Comparison of ENCODE assay signal across 8 cellular contexts in genomic region chr1:206464456-206464964, GRCh38. TPM values are rescaled to one million over a fixed set of nuclear protein-coding genes. Genes with fewer than 3 reads are reported as not detected.
A peak's percentile ranks its signal among the peaks of the same experiment; 100 is the strongest.
DNase-seq lines count a peak whose midpoint lies in the region; ATAC-seq and TF ChIP-seq lines count a peak whose summit lies in the region.

No MANE protein-coding gene starts in this region.

- no peak for TF ChIP-seq CTCF in AG04449 (IDR thresholded peaks at IDR 0.05; ENCODE audit: insufficient read depth, low read length, missing control alignments)
- no peak for TF ChIP-seq CTCF in GM12865 (IDR thresholded peaks at IDR 0.05; ENCODE audit: insufficient read depth, low read depth, low read length, missing control alignments)
- no peak for TF ChIP-seq CTCF in adrenal gland (IDR thresholded peaks at IDR 0.05)
- TF ChIP-seq CTCF in hepatocyte (IDR thresholded peaks at IDR 0.05; ENCODE audit: poor library complexity): no peak

- H3K9me3 ChIP-seq in adrenal gland (replicated peaks in 1 of 3) (no peaks in the 10 kb centered on the region), hepatocyte (ENCODE audit: low read depth) (no peaks in the 10 kb centered on the region)

- no peaks in the 10 kb centered on the region for H3K9me2 ChIP-seq in hepatocyte (replicated peaks; ENCODE audit: insufficient read depth)

- no peak for ATAC-seq in GM21825 (IDR thresholded peaks at IDR 0.05; ENCODE audit: unreplicated experiment)
- no peak for ATAC-seq in GM18520 (IDR thresholded peaks at IDR 0.05; ENCODE audit: unreplicated experiment)
- ATAC-seq in HG03139 (IDR thresholded peaks at IDR 0.05; ENCODE audit: unreplicated experiment): no peak

- 40 to 62% (median 45%) methylated on average over 4 of the region's 4 CpGs for WGBS in adrenal gland, 4 donors
- WGBS in hepatocyte (ENCODE audit: low lambda C conversion rate, missing lambda C conversion rate): 91% methylated on average over 4 of the region's 4 CpGs

- H2AFZ ChIP-seq in hepatocyte: no peak overlapping the region

- H3K27ac ChIP-seq in adrenal gland: peak overlapping the region in 3 of 5 donors; percentile 11 to 64 (median 63)
- no peak overlapping the region for H3K27ac ChIP-seq in hepatocyte

- TF ChIP-seq POLR2A in adrenal gland (IDR thresholded peaks at IDR 0.05): no peak

- H3K79me2 ChIP-seq in hepatocyte: no peaks in the 10 kb centered on the region

- H3K4me3 ChIP-seq in AG04449 (ENCODE audit: low read depth, low read length): no peak overlapping the region
- no peak overlapping the region for H3K4me3 ChIP-seq in GM12865 (ENCODE audit: low read depth, low read length)
- H3K4me3 ChIP-seq in adrenal gland: no peak overlapping the region
- H3K4me3 ChIP-seq in hepatocyte: no peak overlapping the region

- no peaks in the 10 kb centered on the region for H4K20me1 ChIP-seq in hepatocyte (ENCODE audit: insufficient read depth, poor library complexity, severe bottlenecking)

- CTCF ChIA-PET in AG04449 (lab: Yijun Ruan, JAX): interaction anchor here (0.8 to 7.5 kb wide), 5 partner anchors 8 to 199 kb away, joined by 3 to 92 read pairs (median 6); no protein-coding TSS in a partner anchor

- H3K36me3 ChIP-seq in adrenal gland (replicated peaks in 1 of 2) (peaks cover 0 to 5% of the 10 kb centered on the region in 2 donors), hepatocyte (replicated peaks; ENCODE audit: insufficient read depth, low read depth) (no peaks in the 10 kb centered on the region)

- DNase-seq in AG04449 (ENCODE audit: low read depth, low spot score): peak; percentile 71
- DNase-seq in GM12865 (ENCODE audit: low read depth): peak; percentile 24
- DNase-seq in adrenal gland: peak in 6 of 7 donors; percentile 60 to 81 (median 67)
- peak; percentile 48 for DNase-seq in hepatocyte (ENCODE audit: low spot score)
- DNase-seq in NCI-H2171 treated with DMSO at 0.1 percent for 48 hours (lab: John Stamatoyannopoulos, UW): no peak

- no peak overlapping the region for H3K4me2 ChIP-seq in hepatocyte

- POLR2A ChIA-PET in AG04449 (lab: Yijun Ruan, JAX): no interaction called here

- H3K4me1 ChIP-seq in adrenal gland (replicated peaks in 1 of 2): peaks cover 9 to 15% of the 10 kb centered on the region in 2 donors
- peaks cover 4% of the 10 kb centered on the region for H3K4me1 ChIP-seq in hepatocyte (ENCODE audit: insufficient read depth)

- intact Hi-C loops in adrenal gland (cut with DNase I): no loop called here

- no peaks in the 10 kb centered on the region for H3K27me3 ChIP-seq in adrenal gland
- no peaks in the 10 kb centered on the region for H3K27me3 ChIP-seq in hepatocyte

RNA-seq across cellular contexts. Expression of gene IKBKE, which starts 5.8 kb away (rescaled TPM):
- total RNA-seq in adrenal gland: 10 to 100 TPM in 1 of 8 donors, 1 to 10 TPM in 7; 3.6 to 11.1 (median 7.7) TPM
- 1 to 10 TPM; 2.9 to 5.1 (median 3.5) TPM for polyA plus RNA-seq in adrenal gland
- 6.4 and 7.3 TPM in 2 replicates for total RNA-seq in hepatocyte
- polyA plus RNA-seq in hepatocyte: 5.9 and 6.4 TPM in 2 replicates

RNA-seq across cellular contexts. Expression of gene RASSF5, which starts 42.8 kb away (rescaled TPM):
- 10 to 100 TPM; 22.8 to 57.9 (median 38.7) TPM for total RNA-seq in adrenal gland
- polyA plus RNA-seq in adrenal gland: 10 to 100 TPM in 2 of 3 donors, 1 to 10 TPM in 1; 9.3 to 25.2 (median 10.4) TPM
- 2.0 TPM in 2 replicates for total RNA-seq in hepatocyte
- 1.6 and 2.3 TPM in 2 replicates for polyA plus RNA-seq in hepatocyte
